ENCODE assay signal across 8 cellular contexts in the genomic region with DNA sequence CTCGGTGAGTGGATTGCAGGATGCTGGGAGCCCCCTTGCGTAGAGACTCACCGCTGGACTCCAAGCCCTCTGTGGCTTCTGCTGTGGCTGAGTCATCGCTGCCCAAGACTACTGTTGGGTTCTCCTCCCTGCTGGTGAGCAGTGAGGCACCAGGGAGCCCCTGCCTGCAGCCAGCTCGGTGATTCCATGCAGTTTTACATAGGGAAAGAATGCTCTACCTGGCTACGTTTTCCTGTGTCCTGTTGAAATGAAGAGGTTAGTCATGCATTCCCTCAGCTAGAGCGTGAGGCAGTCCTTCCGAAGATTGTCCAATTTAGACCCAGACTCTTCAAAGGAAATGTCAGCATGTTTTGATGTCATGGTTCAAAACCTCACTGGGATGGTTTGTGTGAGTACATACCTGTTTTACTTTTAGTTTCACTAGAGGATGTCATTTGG. TPM values are rescaled to one million over a fixed set of nuclear protein-coding genes. Genes with fewer than 3 reads are reported as not detected.
DNase-seq lines count a peak whose midpoint lies in the region; ATAC-seq, FAIRE-seq and TF ChIP-seq lines count a peak whose summit lies in the region.

No MANE protein-coding gene starts in this region.

- peaks cover 63% of the 10 kb centered on the region for H3K4me1 Mint-ChIP-seq in activated CD8-positive, alpha-beta T cell treated with anti-CD3 and anti-CD28 coated beads for 36 hours (ENCODE audit: low read depth)

- no peaks in the 10 kb centered on the region for H3K27me3 Mint-ChIP-seq in activated CD8-positive, alpha-beta T cell treated with anti-CD3 and anti-CD28 coated beads for 36 hours

- no peaks in the 10 kb centered on the region for H3K9me3 Mint-ChIP-seq in activated CD8-positive, alpha-beta T cell treated with anti-CD3 and anti-CD28 coated beads for 36 hours

- peak overlapping the region; percentile 93 for H3K27ac Mint-ChIP-seq in activated CD8-positive, alpha-beta T cell treated with anti-CD3 and anti-CD28 coated beads for 36 hours

- POLR2A ChIA-PET in activated CD8-positive, alpha-beta T cell treated with anti-CD3 and anti-CD28 coated beads for 36 hours (lab: Charles Lee), result no interaction called here

- peak overlapping the region; percentile 50 for H3K4me3 Mint-ChIP-seq in activated CD8-positive, alpha-beta T cell treated with anti-CD3 and anti-CD28 coated beads for 36 hours

- CTCF ChIA-PET in activated CD8-positive, alpha-beta T cell treated with anti-CD3 and anti-CD28 coated beads for 36 hours (lab: Charles Lee), result no interaction called here

- FAIRE-seq in GM12891 (lab: Jason Lieb, UNC), result peak; percentile 88

- peak; percentile 52 for ATAC-seq in HG03342 (IDR thresholded peaks at IDR 0.05; ENCODE audit: unreplicated experiment)
- peak; percentile 68 for ATAC-seq in activated CD8-positive, alpha-beta T cell treated with anti-CD3 and anti-CD28 coated beads for 36 hours
- no peak for ATAC-seq in HG03039 (IDR thresholded peaks at IDR 0.05; ENCODE audit: unreplicated experiment)

- no peak for TF ChIP-seq POLR2A in GM12891 (IDR thresholded peaks at IDR 0.05; ENCODE audit: low read depth, low read length)

- no peak for TF ChIP-seq CTCF in activated CD8-positive, alpha-beta T cell treated with anti-CD3 and anti-CD28 coated beads for 36 hours (IDR thresholded peaks at IDR 0.05)
- no peak for TF ChIP-seq CTCF in GM20000 (IDR thresholded peaks at IDR 0.05; ENCODE audit: extremely low read depth, missing control alignments)

- H3K36me3 Mint-ChIP-seq in activated CD8-positive, alpha-beta T cell treated with anti-CD3 and anti-CD28 coated beads for 36 hours (ENCODE audit: low read depth), result peaks cover 21% of the 10 kb centered on the region

- intact Hi-C loops in activated CD8-positive, alpha-beta T cell treated with anti-CD3 and anti-CD28 coated beads for 36 hours (cut with micrococcal nuclease), result no loop called here

- no peak for DNase-seq in GM12891 (ENCODE audit: insufficient read length, low spot score)
- DNase-seq in activated CD8-positive, alpha-beta T cell treated with anti-CD3 and anti-CD28 coated beads for 36 hours, result peak; percentile 71
- peak; percentile 93 for DNase-seq in kidney tubule cell (ENCODE audit: low spot score)
- DNase-seq in NCI-H510A treated with DMSO at 0.1 percent for 48 hours (lab: John Stamatoyannopoulos, UW), result no peak
- no peak for DNase-seq in GM20000 (ENCODE audit: low spot score)
- no peak for DNase-seq in epidermal melanocyte (ENCODE audit: insufficient read length, low spot score)

TF ChIP-seq in GM12891, 5 proteins besides CTCF, POLR2A, EP300 and RAD21:
- TF ChIP-seq POU2F2 (IDR thresholded peaks at IDR 0.05; ENCODE audit: low read depth, low read length) (no peak), TAF1 (IDR thresholded peaks at IDR 0.05; ENCODE audit: low read depth, low read length) (no peak), SPI1 (IDR thresholded peaks at IDR 0.05; ENCODE audit: low read depth, low read length) (no peak), POLR2AphosphoS5 (IDR thresholded peaks at IDR 0.05; ENCODE audit: low read depth, low read length) (no peak), PAX5 (IDR thresholded peaks at IDR 0.05; ENCODE audit: insufficient read depth, low read length, severe bottlenecking) (no peak)

RNA-seq across cellular contexts. Expression of gene TRAF3, which starts 28.2 kb away (rescaled TPM):
- polyA plus RNA-seq in GM12891 (2012; ENCODE audit: low read depth, missing spikeins), result 49.2 TPM
- total RNA-seq in activated CD8-positive, alpha-beta T cell treated with anti-CD3 and anti-CD28 coated beads for 36 hours, result 10 to 100 TPM; 39.1 to 40.2 TPM

Comparison
In these comparisons a context has a peak if more than half of its experiments do, and no peak if none do; other contexts are left out.
1. DNase-seq: peak in activated CD8-positive, alpha-beta T cell treated with anti-CD3 and anti-CD28 coated beads for 36 hours (single experiment) and kidney tubule cell (single experiment); none in GM12891 (single experiment), NCI-H510A treated with DMSO at 0.1 percent for 48 hours (single experiment), GM20000 (single experiment) and epidermal melanocyte (single experiment).